ENCODE assay signal across 18 cellular contexts in genomic region chr3:147713234-147714133, GRCh38.
"Had no signal": no experiment of that assay in that cellular context is flagged by ENCODE, and none has a peak within 500 bp of the region (broad histone marks: within the 10 kb centered on the region; RNA-seq: fewer than 3 reads in every experiment).

No MANE protein-coding gene starts in this region.

- H3K4me1 ChIP-seq: breast epithelium, foreskin keratinocyte, testis had no signal

- ATAC-seq: activated CD4-positive, CD25-positive, alpha-beta regulatory T cell treated with anti-CD3 and anti-CD28 coated beads, Interleukin-2, amount 50 U/mL, for 24 hours; activated T-cell treated with anti-CD3 and anti-CD28 coated beads, Interleukin-2, amount 50 U/mL, for 72 hours; foreskin keratinocyte; left lobe of liver; stimulated activated naive CD8-positive, alpha-beta T cell treated with anti-CD3 and anti-CD28 coated beads, Interleukin-15, amount 100 ng/mL, for 72 hours had no signal

- H3K27me3 ChIP-seq: breast epithelium, esophagus squamous epithelium, foreskin keratinocyte, ovary, testis had no signal

- H3K27ac ChIP-seq: breast epithelium, esophagus squamous epithelium, foreskin keratinocyte, ovary, skin epidermis, testis had no signal

- H3K36me3 Mint-ChIP-seq: activated naive CD8-positive, alpha-beta T cell treated with anti-CD3 and anti-CD28 coated beads for 36 hours had no signal

- H3K27ac Mint-ChIP-seq: activated CD4-positive, alpha-beta memory T cell treated with anti-CD3 and anti-CD28 coated beads, Interleukin-2, amount 10 ng/mL, durations not matched to agents 7 days and 5 days; activated naive CD8-positive, alpha-beta T cell treated with anti-CD3 and anti-CD28 coated beads for 36 hours; activated T-cell treated with anti-CD3 and anti-CD28 coated beads, Interleukin-2, amount 50 U/mL, for 72 hours; stimulated activated naive CD8-positive, alpha-beta T cell treated with anti-CD3 and anti-CD28 coated beads, Interleukin-15, amount 100 ng/mL, for 72 hours had no signal

- H3K4me3 ChIP-seq: breast epithelium, esophagus squamous epithelium, ovary, skin epidermis, testis had no signal

- H3K36me3 ChIP-seq: breast epithelium, esophagus squamous epithelium, ovary had no signal

- H3K27me3 Mint-ChIP-seq: activated CD4-positive, alpha-beta memory T cell treated with anti-CD3 and anti-CD28 coated beads, Interleukin-2, amount 10 ng/mL, durations not matched to agents 7 days and 5 days; activated naive CD8-positive, alpha-beta T cell treated with anti-CD3 and anti-CD28 coated beads for 36 hours; stimulated activated naive CD8-positive, alpha-beta T cell treated with anti-CD3 and anti-CD28 coated beads, Interleukin-15, amount 100 ng/mL, for 72 hours had no signal

- DNase-seq: activated CD4-positive, alpha-beta memory T cell treated with anti-CD3 and anti-CD28 coated beads, Interleukin-2, amount 10 ng/mL, durations not matched to agents 7 days and 5 days; activated CD8-positive, alpha-beta memory T cell treated with anti-CD3 and anti-CD28 coated beads, Interleukin-2, amount 50 U/mL, for 4 hours; activated gamma-delta T cell treated with Interleukin-2 at 50 U/mL for 16 hours; activated naive CD8-positive, alpha-beta T cell treated with anti-CD3 and anti-CD28 coated beads for 36 hours; activated T-cell treated with anti-CD3 and anti-CD28 coated beads, Interleukin-2, amount 50 U/mL, for 72 hours; esophagus squamous epithelium; foreskin keratinocyte; islet precursor cell; mesenchymal stem cell; ovary; stimulated activated CD4-positive, alpha-beta T cell treated with anti-CD3 and anti-CD28 coated beads, Interleukin-4, amount 100 ng/mL, for 4 hours; stimulated activated naive CD8-positive, alpha-beta T cell treated with anti-CD3 and anti-CD28 coated beads, Interleukin-15, amount 100 ng/mL, for 72 hours; testis had no signal

- H3K4me1 Mint-ChIP-seq: activated CD4-positive, alpha-beta memory T cell treated with anti-CD3 and anti-CD28 coated beads, Interleukin-2, amount 10 ng/mL, durations not matched to agents 7 days and 5 days; activated naive CD8-positive, alpha-beta T cell treated with anti-CD3 and anti-CD28 coated beads for 36 hours; stimulated activated naive CD8-positive, alpha-beta T cell treated with anti-CD3 and anti-CD28 coated beads, Interleukin-15, amount 100 ng/mL, for 72 hours had no signal

- H3K4me3 Mint-ChIP-seq: activated CD4-positive, alpha-beta memory T cell treated with anti-CD3 and anti-CD28 coated beads, Interleukin-2, amount 10 ng/mL, durations not matched to agents 7 days and 5 days; activated naive CD8-positive, alpha-beta T cell treated with anti-CD3 and anti-CD28 coated beads for 36 hours; activated T-cell treated with anti-CD3 and anti-CD28 coated beads, Interleukin-2, amount 50 U/mL, for 72 hours; stimulated activated naive CD8-positive, alpha-beta T cell treated with anti-CD3 and anti-CD28 coated beads, Interleukin-15, amount 100 ng/mL, for 72 hours had no signal

- FAIRE-seq: TTC549 had no signal

- H3K9me3 ChIP-seq: breast epithelium, esophagus squamous epithelium, ovary, testis had no signal
